ENCODE assay signal across 26 cellular contexts in genomic region chr12:101539148-101539547, GRCh38. TPM values are rescaled to one million over a fixed set of nuclear protein-coding genes. Genes with fewer than 3 reads are reported as not detected.
A peak's percentile ranks its signal among the peaks of the same experiment; 100 is the strongest.
DNase-seq lines count a peak whose midpoint lies in the region; ATAC-seq, FAIRE-seq and TF ChIP-seq lines count a peak whose summit lies in the region.
"Had no signal": no experiment of that assay in that cellular context is flagged by ENCODE, and none has a peak within 500 bp of the region (broad histone marks: within the 10 kb centered on the region; RNA-seq: fewer than 3 reads in every experiment).

No MANE protein-coding gene starts in this region.

- H3K27me3 ChIP-seq in K562 (ENCODE audit: control insufficient read depth in 2 of 2, insufficient read depth in 2 of 2, low read length in 2 of 2) (peaks cover 2 to 3% of the 10 kb centered on the region in 2 experiments; a peak in 2 of 5 replicates), SK-N-SH (ENCODE audit: insufficient read depth) (no peaks in the 10 kb centered on the region; the same call in 1 of the 2 replicates)
- H3K27me3 ChIP-seq: BE2C had no signal

- WGBS in K562 (ENCODE audit: insufficient coverage, low coverage, missing lambda C conversion rate) = 0% methylated on average over 3 of the region's 3 CpGs
- WGBS in SK-N-SH (ENCODE audit: low lambda C conversion rate) = 17% methylated on average over 3 of the region's 3 CpGs

- no peak overlapping the region for H3K4me3 Mint-ChIP-seq in stimulated activated naive B cell treated with anti-CD40 and anti-IgM and Interleukin-4, amounts not matched to agents 10 μg/mL and 1 μg/mL and 100 μg/mL, for 72 hours
- H3K4me3 Mint-ChIP-seq: CD4-positive, CD25-positive, alpha-beta regulatory T cell had no signal

- H3K36me3 ChIP-seq in K562 (ENCODE audit: control insufficient read depth, insufficient read depth, low read length) (no peaks in the 10 kb centered on the region), SK-N-SH (replicated peaks in 1 of 2; ENCODE audit: control insufficient read depth in 1 of 2, insufficient read depth in 2 of 2, low read length in 1 of 2) (no peaks in the 10 kb centered on the region)
- H3K36me3 ChIP-seq: BE2C had no signal

- no peaks in the 10 kb centered on the region for H3F3A ChIP-seq in SK-N-SH (replicated peaks; ENCODE audit: insufficient read depth)

- DNase-seq in K562 (ENCODE audit: extremely low read depth in 1 of 4, low spot score in 3 of 4) (no peak), fibroblast of mammary gland (ENCODE audit: low read depth) (peak; percentile 1), left lobe of liver (ENCODE audit: low spot score) (peak; percentile 50), SK-N-SH (no peak), KBM-7 (no peak)
- DNase-seq in stimulated activated naive B cell treated with anti-CD40 and anti-IgM and Interleukin-4, amounts not matched to agents 10 μg/mL and 1 μg/mL and 100 μg/mL, for 72 hours = no peak
- DNase-seq: BE2C; CD4-positive, CD25-positive, alpha-beta regulatory T cell; DMS79; GM23248; HCEC 1CT; IMR-90; Karpas-422; MV-4-11; NCI-H1105 treated with DMSO at 0.1 percent for 48 hours; NCI-H2029 treated with DMSO at 0.1 percent for 48 hours; NCI-H226; NCI-H524; NCI-H774; NK-92 treated with Interleukin-12 subunit alpha and Interleukin-12 subunit beta, amount 100 ng/mL, for 24 hours had no signal

- no peak for TF ChIP-seq POLR2A in K562 (conservative IDR thresholded peaks at IDR 0.05)

- H3K4me2 ChIP-seq in K562 (ENCODE audit: insufficient read depth, low read length) (no peak overlapping the region), SK-N-SH (no peak overlapping the region)
- H3K4me2 ChIP-seq: A549 had no signal

- ATAC-seq in K562 (no peak), left lobe of liver (peak; percentile 92), GM18511 (IDR thresholded peaks at IDR 0.05; ENCODE audit: unreplicated experiment) (no peak)
- ATAC-seq in stimulated activated naive B cell treated with anti-CD40 and anti-IgM and Interleukin-4, amounts not matched to agents 10 μg/mL and 1 μg/mL and 100 μg/mL, for 72 hours (replicated peaks) = no peak
- ATAC-seq: A549, GM12878 had no signal

- H3K27ac ChIP-seq in K562 (ENCODE audit: extremely low read depth, low read depth, low read length) (no peak overlapping the region), SK-N-SH (ENCODE audit: low read depth in 2 of 2, low read length in 1 of 2) (no peak overlapping the region)
- H3K27ac ChIP-seq: A549, GM23248, RWPE1 had no signal

- no peak for TF ChIP-seq EP300 in K562 (IDR thresholded peaks at IDR 0.05; ENCODE audit: low read length)
- TF ChIP-seq EP300 in SK-N-SH (IDR thresholded peaks at IDR 0.05; ENCODE audit: borderline replicate concordance in 1 of 2, low read depth in 1 of 2, low read length in 1 of 2) = no peak

- H3K27me3 Mint-ChIP-seq in stimulated activated naive B cell treated with anti-CD40 and anti-IgM and Interleukin-4, amounts not matched to agents 10 μg/mL and 1 μg/mL and 100 μg/mL, for 72 hours = peaks cover 5 to 23% of the 10 kb centered on the region in 2 donors
- H3K27me3 Mint-ChIP-seq: CD4-positive, CD25-positive, alpha-beta regulatory T cell had no signal

- H3K27ac Mint-ChIP-seq in stimulated activated naive B cell treated with anti-CD40 and anti-IgM and Interleukin-4, amounts not matched to agents 10 μg/mL and 1 μg/mL and 100 μg/mL, for 72 hours = peak overlapping the region; percentile 52
- H3K27ac Mint-ChIP-seq: CD4-positive, CD25-positive, alpha-beta regulatory T cell had no signal

- no peak overlapping the region for H3K9ac ChIP-seq in K562 (ENCODE audit: insufficient read depth in 1 of 2, low read depth in 2 of 2, low read length in 2 of 2)
- no peak overlapping the region for H3K9ac ChIP-seq in SK-N-SH
- H3K9ac ChIP-seq: GM23248 had no signal

- BruUV-seq in K562 (replicated peaks; lab: Mats Ljungman, UMichigan) = no TSS peak

- H4K20me1 ChIP-seq in K562 (replicated peaks; ENCODE audit: control insufficient read depth, insufficient read depth, low read length) (no peaks in the 10 kb centered on the region), SK-N-SH (ENCODE audit: insufficient read depth) (no peaks in the 10 kb centered on the region)

- in situ Hi-C loops in K562 (cut with MboI) (no loop called here), KBM-7 (cut with MboI; ENCODE audit: low pct_unique_long_range_greater_than_20kb, low sequenced_read_pairs) (no loop called here)

- H3K4me1 Mint-ChIP-seq in stimulated activated naive B cell treated with anti-CD40 and anti-IgM and Interleukin-4, amounts not matched to agents 10 μg/mL and 1 μg/mL and 100 μg/mL, for 72 hours = no peaks in the 10 kb centered on the region
- H3K4me1 Mint-ChIP-seq: CD4-positive, CD25-positive, alpha-beta regulatory T cell had no signal

- CTCF ChIA-PET in K562 (lab: Yijun Ruan, JAX; ENCODE audit: low intra/inter-chr PET ratio) = no interaction called here
- CTCF ChIA-PET in SK-N-SH (lab: Yijun Ruan, JAX) = no interaction called here

- no peak for TF ChIP-seq RAD21 in K562 (CRISPR knock-in tag; conservative IDR thresholded peaks at IDR 0.05 in 1 of 2, IDR thresholded peaks at IDR 0.05 in 1 of 2)
- TF ChIP-seq RAD21 in SK-N-SH (IDR thresholded peaks at IDR 0.05; ENCODE audit: low read length) = no peak

- FAIRE-seq in K562 (lab: Jason Lieb, UNC) = no peak
- FAIRE-seq: A549, GM12878, HTR-8/SVneo had no signal

- no peaks in the 10 kb centered on the region for H3K9me1 ChIP-seq in K562 (ENCODE audit: control insufficient read depth, insufficient read depth, low read length)

- H2AFZ ChIP-seq in K562 (ENCODE audit: low read depth, low read length) (no peak overlapping the region), SK-N-SH (ENCODE audit: low read depth) (no peak overlapping the region)
- H2AFZ ChIP-seq: GM23248 had no signal

- H3K4me3 ChIP-seq in K562 (no peak overlapping the region), fibroblast of mammary gland (ENCODE audit: control insufficient read depth, low read depth, low read length) (no peak overlapping the region), SK-N-SH (ENCODE audit: low read depth in 2 of 2, low read length in 1 of 2) (no peak overlapping the region)
- H3K4me3 ChIP-seq: A549, GM12878, GM23248 had no signal

- POLR2A ChIA-PET in K562 (lab: Yijun Ruan, JAX) (interaction anchor here (0.7 kb wide), 1 partner anchor 8 kb away, joined by 4 read pairs; no protein-coding TSS in a partner anchor), SK-N-SH (lab: Yijun Ruan, JAX) (no interaction called here)

- TF ChIP-seq CTCF in K562 (IDR thresholded peaks at IDR 0.05 in 2 of 3, conservative IDR thresholded peaks at IDR 0.05 in 1 of 3; ENCODE audit: insufficient read depth in 2 of 3, low read depth in 1 of 3, low read length in 3 of 3) (no peak), fibroblast of mammary gland (conservative IDR thresholded peaks at IDR 0.05; ENCODE audit: control insufficient read depth, insufficient read depth, low read depth, low read length) (no peak), SK-N-SH (IDR thresholded peaks at IDR 0.05) (no peak)

- no peaks in the 10 kb centered on the region for H3K9me2 ChIP-seq in SK-N-SH

- H3K9me3 Mint-ChIP-seq in stimulated activated naive B cell treated with anti-CD40 and anti-IgM and Interleukin-4, amounts not matched to agents 10 μg/mL and 1 μg/mL and 100 μg/mL, for 72 hours = no peaks in the 10 kb centered on the region

- H3K4me1 ChIP-seq in K562 (replicated peaks in 1 of 2; ENCODE audit: control insufficient read depth in 2 of 2, insufficient read depth in 2 of 2, low read length in 2 of 2) (no peaks in the 10 kb centered on the region), SK-N-SH (ENCODE audit: control insufficient read depth in 1 of 2, insufficient read depth in 2 of 2, low read depth in 1 of 2, low read length in 1 of 2) (no peaks in the 10 kb centered on the region)
- H3K4me1 ChIP-seq: A549, BE2C had no signal

- no peaks in the 10 kb centered on the region for H3K36me3 Mint-ChIP-seq in stimulated activated naive B cell treated with anti-CD40 and anti-IgM and Interleukin-4, amounts not matched to agents 10 μg/mL and 1 μg/mL and 100 μg/mL, for 72 hours
- H3K36me3 Mint-ChIP-seq: CD4-positive, CD25-positive, alpha-beta regulatory T cell had no signal

- H3K79me2 ChIP-seq in K562 (ENCODE audit: control insufficient read depth, insufficient read depth, low read length) (no peaks in the 10 kb centered on the region), SK-N-SH (ENCODE audit: insufficient read depth) (no peaks in the 10 kb centered on the region)

- H3K9me3 ChIP-seq in K562 (replicated peaks; ENCODE audit: control insufficient read depth, insufficient read depth, low read depth, low read length) = no peaks in the 10 kb centered on the region; the same call in 1 of the 2 replicates
- no peaks in the 10 kb centered on the region for H3K9me3 ChIP-seq in SK-N-SH
- H3K9me3 ChIP-seq: A549, BE2C had no signal

- intact Hi-C loops in K562 (cut with micrococcal nuclease) = no loop called here

TF ChIP-seq in K562, 482 proteins besides CTCF, POLR2A, EP300 and RAD21 (continues in another document):
- TF ChIP-seq CEBPB (tag; IDR thresholded peaks at IDR 0.05) (peak; percentile 27; the same call in 1 of the 2 replicates), ZZZ3 (IDR thresholded peaks at IDR 0.05) (no peak)

TF ChIP-seq in SK-N-SH, 30 proteins besides CTCF, POLR2A, EP300 and RAD21 (continues in another document):
- TF ChIP-seq GABPA (IDR thresholded peaks at IDR 0.05; ENCODE audit: low read depth) (no peak), YY1 (IDR thresholded peaks at IDR 0.05; ENCODE audit: low read depth) (no peak), POLR2AphosphoS5 (IDR thresholded peaks at IDR 0.05; ENCODE audit: low read depth, low read length) (no peak)

RNA-seq across cellular contexts. Expression of gene MYBPC1, which starts 55.6 kb away (rescaled TPM):
- total RNA-seq in K562 (2011; cell fraction: chromatin; rRNA removed; ENCODE audit: low replicate concordance) = not detected in 2 replicates
- total RNA-seq in K562 (2011; cell fraction: nucleolus; rRNA removed) = not detected in 2 replicates
- total RNA-seq in K562 (2011; cell fraction: nucleoplasm; rRNA removed) = not detected in 2 replicates
- total RNA-seq in K562 (2014; rRNA removed) (not detected in 2 replicates), K562 (2014; rRNA removed; fragmentation: Illumina TruSeq; extraction: Trizol) (not detected in 2 replicates), K562 (2015; rRNA removed; fragmentation: Illumina TruSeq; extraction: Trizol) (not detected in 2 replicates), K562 (2021) (not detected in 2 replicates), left lobe of liver (not detected)
- polyA plus RNA-seq in K562 (2011; rRNA removed) (not detected in 2 replicates), K562 (2014; fragmentation: Illumina TruSeq; extraction: Trizol) (not detected in 2 replicates), K562 (2014; fragmentation: Nextera tagmentation; extraction: Ambion mirVana) (not detected), K562 (2014; rRNA removed) (not detected in 2 replicates), SK-N-SH (2012; rRNA removed) (not detected in 2 replicates)
- polyA plus RNA-seq in K562 (2011; cell fraction: cytosol; rRNA removed) = not detected in 2 replicates
- polyA plus RNA-seq in K562 (2011; cell fraction: nucleus; rRNA removed) = not detected in 2 replicates
- polyA plus RNA-seq in K562 (2012) = not detected in 2 replicates
- not detected in 2 replicates for polyA minus RNA-seq in K562 (2011; rRNA and poly(A)+ RNA removed)
- not detected in 2 replicates for polyA minus RNA-seq in K562 (2011; cell fraction: cytosol; rRNA and poly(A)+ RNA removed)
- not detected in 2 replicates for polyA minus RNA-seq in K562 (2011; cell fraction: nucleus; rRNA and poly(A)+ RNA removed)
- not detected in 2 replicates for polyA plus RNA-seq in SK-N-SH (2012; cell fraction: cytosol; rRNA removed)
- not detected in 2 replicates for polyA plus RNA-seq in SK-N-SH (2012; cell fraction: nucleus; rRNA removed)
- total RNA-seq: CD4-positive, CD25-positive, alpha-beta regulatory T cell; GM12878; GM23248; IMR-90; M059J had no signal
- polyA plus RNA-seq: A549; CD4-positive, CD25-positive, alpha-beta regulatory T cell; GM12878; GM23248; IMR-90 had no signal

Comparison
In these comparisons a context has a peak if more than half of its experiments do, and no peak if none do; other contexts are left out.
1. DNase-seq: peak in fibroblast of mammary gland (single experiment) and left lobe of liver (single experiment); none in K562 (0 of 4), stimulated activated naive B cell treated with anti-CD40 and anti-IgM and Interleukin-4, amounts not matched to agents 10 μg/mL and 1 μg/mL and 100 μg/mL, for 72 hours (single experiment), SK-N-SH (single experiment) and KBM-7 (single experiment).